Comparison of ENCODE assay signal across 6 cellular contexts in the genomic region with DNA sequence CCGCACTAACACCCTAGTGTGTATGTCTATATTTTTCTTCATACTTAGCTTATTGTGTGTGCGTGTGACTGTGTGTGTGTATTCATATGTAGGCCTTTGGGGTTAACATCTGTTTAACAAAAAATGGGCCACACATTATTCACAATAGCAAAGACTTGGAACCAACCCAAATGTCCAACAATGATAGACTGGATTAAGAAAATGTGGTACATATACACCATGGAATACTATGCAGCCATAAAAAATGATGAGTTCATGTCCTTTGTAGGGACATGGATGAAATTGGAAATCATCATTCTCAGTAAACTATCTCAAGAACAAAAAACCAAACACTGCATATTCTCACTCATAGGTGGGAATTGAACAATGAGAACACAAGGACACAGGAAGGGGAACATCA. TPM values are rescaled to one million over a fixed set of nuclear protein-coding genes. Genes with fewer than 3 reads are reported as not detected.
"Had no signal": no experiment of that assay in that cellular context is flagged by ENCODE, and none has a peak within 500 bp of the region (broad histone marks: within the 10 kb centered on the region; RNA-seq: fewer than 3 reads in every experiment).

No MANE protein-coding gene starts in this region.

RNA-seq across cellular contexts. Expression of a gene that starts 25.8 kb away (rescaled TPM):
- total RNA-seq: activated B cell treated with CpG ODN at 0.5 μM for 24 hours had no signal

RNA-seq across cellular contexts. Expression of a gene that starts 50.4 kb away (rescaled TPM):
- total RNA-seq: activated CD8-positive, alpha-beta memory T cell treated with anti-CD3 and anti-CD28 coated beads, Interleukin-2, amount 10 ng/mL, durations not matched to agents 7 days and 5 days; activated CD8-positive, alpha-beta T cell treated with anti-CD3 and anti-CD28 coated beads, Interleukin-2, amount 10 ng/mL, durations not matched to agents 7 days and 5 days; T-helper 1 cell treated with Interleukin-12 subunit alpha and Interleukin-12 subunit beta and Interleukin-4 antibody, amounts not matched to agents 30 ng/mL and 1 ng/mL, for 36 hours; T-helper 2 cell treated with Interferon-gamma antibody and Interleukin-4, amounts not matched to agents 100 ng/mL and 5 ng/mL, for 36 hours had no signal

RNA-seq across cellular contexts. Expression of a gene that starts 57.3 kb away (rescaled TPM):
- total RNA-seq: T-helper 17 cell had no signal
